ENCODE assay signal across 9 cellular contexts in genomic region chr7:2522780-2523433, GRCh38. TPM values are rescaled to one million over a fixed set of nuclear protein-coding genes. Genes with fewer than 3 reads are reported as not detected.
A peak's percentile ranks its signal among the peaks of the same experiment; 100 is the strongest.
DNase-seq lines count a peak whose midpoint lies in the region; ATAC-seq, FAIRE-seq and TF ChIP-seq lines count a peak whose summit lies in the region.
"Had no signal": no experiment of that assay in that cellular context is flagged by ENCODE, and none has a peak within 500 bp of the region (broad histone marks: within the 10 kb centered on the region; RNA-seq: fewer than 3 reads in every experiment).

No MANE protein-coding gene starts in this region.

- H3K27ac Mint-ChIP-seq in glutamatergic neuron (ENCODE audit: unreplicated experiment): peak overlapping the region; percentile 66

- H3K4me1 ChIP-seq in skeletal muscle tissue (ENCODE audit: control insufficient read depth in 3 of 3, insufficient read depth in 3 of 3, low read length in 3 of 3): peaks cover 28 to 50% (median 39%) of the 10 kb centered on the region in 3 donors

- peak; percentile 97 for DNase-seq in H54 (ENCODE audit: insufficient read length, low spot score)
- no peak for DNase-seq in activated T-cell treated with anti-CD3 and anti-CD28 coated beads, Interleukin-2, amount 50 U/mL, for 4 hours
- DNase-seq in glutamatergic neuron: no peak
- DNase-seq in SKM-1 (lab: John Stamatoyannopoulos, UW; ENCODE audit: unreplicated experiment): no peak

- no peak; the same call in 1 of the 2 replicates for TF ChIP-seq POLR2A in H54 (IDR thresholded peaks at IDR 0.05; ENCODE audit: low read depth, low read length)

- peak overlapping the region; percentile 84 for H3K27ac ChIP-seq in 22Rv1
- H3K27ac ChIP-seq in skeletal muscle tissue (ENCODE audit: low read depth, low read length): no peak overlapping the region

- H3K27me3 ChIP-seq in skeletal muscle tissue (ENCODE audit: control insufficient read depth in 3 of 3, insufficient read depth in 3 of 3, low read length in 3 of 3): peaks cover 25 to 62% (median 28%) of the 10 kb centered on the region in 3 donors

- peak overlapping the region; percentile 90 for H3K4me3 Mint-ChIP-seq in activated T-cell treated with anti-CD3 and anti-CD28 coated beads, Interleukin-2, amount 50 U/mL, for 4 hours
- peak overlapping the region; percentile 81 for H3K4me3 Mint-ChIP-seq in glutamatergic neuron (ENCODE audit: unreplicated experiment)

- H3K36me3 ChIP-seq in skeletal muscle tissue (ENCODE audit: control insufficient read depth in 3 of 3, insufficient read depth in 3 of 3, low read length in 3 of 3): no peaks in the 10 kb centered on the region

- peak overlapping the region in 1 of 3 donors; percentile 54 for H3K9ac ChIP-seq in skeletal muscle tissue (ENCODE audit: low read depth in 1 of 3, low read length in 3 of 3)

- no peak for ATAC-seq in activated T-cell treated with anti-CD3 and anti-CD28 coated beads, Interleukin-2, amount 50 U/mL, for 4 hours
- ATAC-seq in GM18867 (IDR thresholded peaks at IDR 0.05; ENCODE audit: unreplicated experiment) (no peak), HG02852 (IDR thresholded peaks at IDR 0.05; ENCODE audit: unreplicated experiment) (no peak)

- H3K36me3 Mint-ChIP-seq in activated T-cell treated with anti-CD3 and anti-CD28 coated beads, Interleukin-2, amount 50 U/mL, for 4 hours (ENCODE audit: insufficient read depth): peaks cover 4% of the 10 kb centered on the region
- no peaks in the 10 kb centered on the region for H3K36me3 Mint-ChIP-seq in glutamatergic neuron (ENCODE audit: unreplicated experiment)

- no peak for FAIRE-seq in H54 (lab: Jason Lieb, UNC)
- FAIRE-seq: colon had no signal

- TF ChIP-seq CTCF in 22Rv1 (IDR thresholded peaks at IDR 0.05): no peak
- no peak for TF ChIP-seq CTCF in glutamatergic neuron (IDR thresholded peaks at IDR 0.05; ENCODE audit: partially characterized antibody, unreplicated experiment)

- no peaks in the 10 kb centered on the region for H3K9me3 Mint-ChIP-seq in activated T-cell treated with anti-CD3 and anti-CD28 coated beads, Interleukin-2, amount 50 U/mL, for 4 hours
- peaks cover 13% of the 10 kb centered on the region for H3K9me3 Mint-ChIP-seq in glutamatergic neuron (ENCODE audit: unreplicated experiment)

- no peaks in the 10 kb centered on the region for H3K27me3 Mint-ChIP-seq in activated T-cell treated with anti-CD3 and anti-CD28 coated beads, Interleukin-2, amount 50 U/mL, for 4 hours (ENCODE audit: low read depth)
- H3K27me3 Mint-ChIP-seq in glutamatergic neuron (ENCODE audit: unreplicated experiment): peaks cover 14% of the 10 kb centered on the region

- peaks cover 49% of the 10 kb centered on the region for H3K4me1 Mint-ChIP-seq in activated T-cell treated with anti-CD3 and anti-CD28 coated beads, Interleukin-2, amount 50 U/mL, for 4 hours (ENCODE audit: low read depth)
- peaks cover 11% of the 10 kb centered on the region for H3K4me1 Mint-ChIP-seq in glutamatergic neuron (ENCODE audit: low read depth, unreplicated experiment)

- H3K4me3 ChIP-seq in skeletal muscle tissue (ENCODE audit: low read length in 3 of 3): peak overlapping the region; percentile 3 to 49 (median 35)

- H3K9me3 ChIP-seq in skeletal muscle tissue (ENCODE audit: control insufficient read depth in 3 of 3, low read length in 3 of 3): no peaks in the 10 kb centered on the region

RNA-seq across cellular contexts. Expression of gene LFNG, which starts 3.3 kb away (rescaled TPM):
- 10 to 100 TPM; 16.1 to 17.7 (median 17.7) TPM for total RNA-seq in activated T-cell treated with anti-CD3 and anti-CD28 coated beads, Interleukin-2, amount 50 U/mL, for 4 hours
- total RNA-seq in glutamatergic neuron (ENCODE audit: unreplicated experiment): 75.5 TPM
- total RNA-seq in skeletal muscle tissue: 23.0 TPM

RNA-seq across cellular contexts. Expression of gene BRAT1, which starts 32.4 kb away (rescaled TPM):
- 10 to 100 TPM; 40.7 to 55.0 (median 42.6) TPM for total RNA-seq in activated T-cell treated with anti-CD3 and anti-CD28 coated beads, Interleukin-2, amount 50 U/mL, for 4 hours
- 30.5 TPM for total RNA-seq in glutamatergic neuron (ENCODE audit: unreplicated experiment)
- total RNA-seq in skeletal muscle tissue: 18.3 TPM

RNA-seq across cellular contexts. Expression of gene IQCE, which starts 35.9 kb away (rescaled TPM):
- 10 to 100 TPM in 1 of 3 donors, 1 to 10 TPM in 2; 8.9 to 10.4 (median 9.0) TPM for total RNA-seq in activated T-cell treated with anti-CD3 and anti-CD28 coated beads, Interleukin-2, amount 50 U/mL, for 4 hours
- total RNA-seq in glutamatergic neuron (ENCODE audit: unreplicated experiment) (12.0 TPM), skeletal muscle tissue (2.1 TPM)

RNA-seq across cellular contexts. Expression of gene GRIFIN, which starts 46.7 kb away (rescaled TPM):
- not detected for total RNA-seq in activated T-cell treated with anti-CD3 and anti-CD28 coated beads, Interleukin-2, amount 50 U/mL, for 4 hours
- not detected for total RNA-seq in glutamatergic neuron (ENCODE audit: unreplicated experiment)
- not detected for total RNA-seq in skeletal muscle tissue
